23 cellular contexts compared by ENCODE assay signal in the genomic region with DNA sequence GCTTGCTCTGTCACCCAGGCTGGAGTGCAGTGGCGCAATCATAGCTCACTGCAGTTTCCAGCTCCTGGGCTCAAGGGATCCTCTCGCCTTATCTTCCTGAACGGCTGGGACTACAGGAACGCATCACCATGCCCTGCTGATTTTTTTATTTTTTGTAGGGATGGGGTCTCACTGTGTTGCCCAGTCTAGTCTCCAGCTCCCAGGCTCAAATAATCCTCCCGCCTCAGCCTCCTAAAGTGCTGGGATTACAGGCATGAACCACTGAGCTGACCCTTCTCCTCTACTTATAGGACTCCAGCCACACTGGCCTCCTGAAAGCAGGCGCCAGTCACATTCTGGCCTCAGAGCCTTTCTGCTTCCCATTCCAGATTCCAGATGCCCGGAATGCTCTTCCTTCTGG. TPM values are rescaled to one million over a fixed set of nuclear protein-coding genes. Genes with fewer than 3 reads are reported as not detected.
"Had no signal": no experiment of that assay in that cellular context is flagged by ENCODE, and none has a peak within 500 bp of the region (broad histone marks: within the 10 kb centered on the region; RNA-seq: fewer than 3 reads in every experiment).

No MANE protein-coding gene starts in this region.

- ATAC-seq: activated CD4-positive, alpha-beta T cell treated with anti-CD3 and anti-CD28 coated beads for 36 hours; foreskin keratinocyte; lower lobe of right lung; natural killer cell had no signal

- H3K4me1 ChIP-seq: foreskin keratinocyte, lower lobe of right lung, prostate gland had no signal

- H3K9me3 ChIP-seq: lower lobe of right lung, prostate gland, right atrium auricular region had no signal

- H3K36me3 ChIP-seq: brain microvascular endothelial cell, lower lobe of right lung, prostate gland, right atrium auricular region, upper lobe of left lung had no signal

- H3K4me3 ChIP-seq: dorsolateral prefrontal cortex, lower lobe of right lung, prostate gland, right atrium auricular region, SK-N-MC, stomach, upper lobe of left lung had no signal

- H3K36me3 Mint-ChIP-seq: natural killer cell had no signal

- DNase-seq: activated CD4-positive, alpha-beta memory T cell treated with anti-CD3 and anti-CD28 coated beads, Interleukin-2, amount 10 ng/mL, durations not matched to agents 7 days and 5 days; activated CD4-positive, alpha-beta T cell treated with anti-CD3 and anti-CD28 coated beads for 36 hours; activated effector memory CD4-positive, alpha-beta T cell treated with Interleukin-2 at 50 U/mL for 16 hours; activated naive CD8-positive, alpha-beta T cell treated with anti-CD3 and anti-CD28 coated beads, Interleukin-2, amount 10 ng/mL, durations not matched to agents 7 days and 5 days; activated T-cell treated with anti-CD3 and anti-CD28 coated beads, Interleukin-2, amount 50 U/mL, for 1 hour; brain microvascular endothelial cell; central memory CD4-positive, alpha-beta T cell; dorsolateral prefrontal cortex; foreskin keratinocyte; hippocampal formation; lower lobe of right lung; natural killer cell; occipital lobe; stomach; upper lobe of left lung had no signal

- H3K27ac ChIP-seq: brain microvascular endothelial cell, epithelial cell of prostate, foreskin keratinocyte, lower lobe of right lung, prostate gland, right atrium auricular region, SK-N-MC, stomach, upper lobe of left lung had no signal

- H3K27me3 ChIP-seq: brain microvascular endothelial cell, dorsolateral prefrontal cortex, right atrium auricular region had no signal

- H3K4me3 Mint-ChIP-seq: activated CD4-positive, alpha-beta memory T cell treated with anti-CD3 and anti-CD28 coated beads, Interleukin-2, amount 10 ng/mL, durations not matched to agents 7 days and 5 days; activated CD4-positive, alpha-beta T cell treated with anti-CD3 and anti-CD28 coated beads for 36 hours; activated naive CD8-positive, alpha-beta T cell treated with anti-CD3 and anti-CD28 coated beads, Interleukin-2, amount 10 ng/mL, durations not matched to agents 7 days and 5 days; natural killer cell; T-helper 2 cell treated with Interferon-gamma antibody and Interleukin-4, amounts not matched to agents 5 μg/mL and 100 μg/mL, for 36 hours had no signal

- H3K27ac Mint-ChIP-seq: activated CD4-positive, alpha-beta memory T cell treated with anti-CD3 and anti-CD28 coated beads, Interleukin-2, amount 10 ng/mL, durations not matched to agents 7 days and 5 days; activated CD4-positive, alpha-beta T cell treated with anti-CD3 and anti-CD28 coated beads for 36 hours; activated naive CD8-positive, alpha-beta T cell treated with anti-CD3 and anti-CD28 coated beads, Interleukin-2, amount 10 ng/mL, durations not matched to agents 7 days and 5 days; natural killer cell; T-helper 2 cell treated with Interferon-gamma antibody and Interleukin-4, amounts not matched to agents 5 μg/mL and 100 μg/mL, for 36 hours had no signal

- H3K9me3 Mint-ChIP-seq: activated CD4-positive, alpha-beta memory T cell treated with anti-CD3 and anti-CD28 coated beads, Interleukin-2, amount 10 ng/mL, durations not matched to agents 7 days and 5 days; natural killer cell; T-helper 2 cell treated with Interferon-gamma antibody and Interleukin-4, amounts not matched to agents 5 μg/mL and 100 μg/mL, for 36 hours had no signal

RNA-seq across cellular contexts. Expression of gene GNG8, which starts 14.4 kb away (rescaled TPM):
- total RNA-seq: foreskin keratinocyte, lower lobe of right lung, mesenteric fat pad, natural killer cell, occipital lobe, prostate gland, right atrium auricular region, skeletal muscle tissue, stomach, temporal lobe, upper lobe of left lung had no signal

RNA-seq across cellular contexts. Expression of gene PTGIR, which starts 25.6 kb away (rescaled TPM):
- total RNA-seq: foreskin keratinocyte, occipital lobe had no signal
